In the genomic region with DNA sequence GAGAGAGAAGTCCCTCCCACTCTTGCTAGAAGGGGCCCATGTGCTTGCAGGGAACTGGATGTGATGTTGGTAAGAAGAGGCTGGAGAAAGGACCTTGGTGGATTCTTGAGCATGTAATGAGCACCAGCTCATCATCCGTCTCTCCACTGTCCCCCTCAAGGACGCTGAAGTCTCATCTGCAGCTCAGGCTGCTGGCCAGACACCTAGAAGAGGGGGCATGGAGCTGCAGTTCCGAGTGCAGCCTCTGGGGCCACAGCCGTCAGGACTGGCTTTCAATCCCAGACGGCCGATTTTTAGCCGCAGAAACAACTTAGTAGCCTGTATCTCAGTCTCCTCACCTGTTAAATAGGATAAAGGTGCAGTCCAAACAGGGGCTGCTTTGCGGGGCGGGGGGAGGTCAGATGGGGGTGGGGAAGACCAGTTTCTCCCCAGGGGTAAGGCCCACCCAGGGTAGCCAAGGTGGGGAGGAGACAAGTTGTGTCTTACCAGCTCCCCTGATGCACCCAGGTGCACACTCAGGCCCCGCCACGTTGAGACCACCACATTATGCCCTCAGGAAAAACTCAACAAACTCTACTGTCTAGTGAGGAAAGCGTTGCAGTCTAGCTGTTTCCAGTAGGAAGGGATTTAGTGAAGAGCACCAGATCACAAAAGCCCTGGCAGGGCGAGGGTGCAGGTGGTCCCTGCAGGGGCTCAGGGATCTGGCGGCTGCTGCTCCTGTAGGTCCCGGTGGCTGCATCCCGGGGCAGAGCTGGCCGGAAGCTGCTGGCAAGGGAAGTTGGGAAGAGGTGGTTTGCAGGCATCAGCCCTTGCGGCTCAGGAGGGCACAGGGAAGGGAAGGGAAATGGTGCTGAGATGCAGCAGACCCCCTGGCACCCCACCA, we compare ENCODE assay signal across 8 cellular contexts. TPM values are rescaled to one million over a fixed set of nuclear protein-coding genes. Genes with fewer than 3 reads are reported as not detected.
DNase-seq lines count a peak whose midpoint lies in the region; ATAC-seq and TF ChIP-seq lines count a peak whose summit lies in the region.

No MANE protein-coding gene starts in this region.

- no peak overlapping the region for H4K91ac ChIP-seq in mesenchymal stem cell (ENCODE audit: low read length)

- H3K27ac ChIP-seq in DOHH2 (ENCODE audit: low read depth, low read length) (no peak overlapping the region), VCaP (no peak overlapping the region), mesenchymal stem cell (ENCODE audit: low read length, poor library complexity, severe bottlenecking) (no peak overlapping the region), thyroid gland (no peak overlapping the region)

- no peaks in the 10 kb centered on the region for H3K79me2 ChIP-seq in DOHH2 (ENCODE audit: control insufficient read depth, low read length)

- no peak overlapping the region for H2BK12ac ChIP-seq in mesenchymal stem cell (ENCODE audit: low read length in 2 of 2)

- TF ChIP-seq RAD21 in Ishikawa (IDR thresholded peaks at IDR 0.05; ENCODE audit: low read depth), result peak; percentile 43

- peak; percentile 78 for DNase-seq in choroid plexus epithelial cell (ENCODE audit: low read depth)
- DNase-seq in mesenchymal stem cell, result peak; percentile 60
- peak; percentile 51 to 63 for DNase-seq in thyroid gland
- no peak for DNase-seq in NCI-H524 treated with DMSO at 0.1 percent for 48 hours (lab: John Stamatoyannopoulos, UW)

- no peak overlapping the region for H2AK5ac ChIP-seq in mesenchymal stem cell (ENCODE audit: low read length, severe bottlenecking)

- no peaks in the 10 kb centered on the region for H3K9me3 ChIP-seq in DOHH2 (ENCODE audit: control insufficient read depth, insufficient read depth, low read length)
- H3K9me3 ChIP-seq in mesenchymal stem cell (ENCODE audit: control insufficient read depth, low read length), result no peaks in the 10 kb centered on the region
- no peaks in the 10 kb centered on the region for H3K9me3 ChIP-seq in thyroid gland

- H3K9ac ChIP-seq in mesenchymal stem cell (ENCODE audit: low read length), result no peak overlapping the region

- H4K8ac ChIP-seq in mesenchymal stem cell (ENCODE audit: low read length), result no peak overlapping the region

- no peak overlapping the region for H2BK5ac ChIP-seq in mesenchymal stem cell (ENCODE audit: low read depth, low read length, poor library complexity, severe bottlenecking)

- no peak overlapping the region for H3K14ac ChIP-seq in mesenchymal stem cell (ENCODE audit: low read length in 2 of 2)

- no peak for ATAC-seq in HG03025 (IDR thresholded peaks at IDR 0.05; ENCODE audit: low FRiP score, unreplicated experiment)

- intact Hi-C loops in thyroid gland (cut with DNase I), result no loop called here

- no peaks in the 10 kb centered on the region for H3K79me1 ChIP-seq in mesenchymal stem cell (replicated peaks; ENCODE audit: low read length, poor library complexity, severe bottlenecking)

- TF ChIP-seq CTCF in DOHH2 (IDR thresholded peaks at IDR 0.05; ENCODE audit: low read depth, low read length, poor library complexity, severe bottlenecking) (peak; percentile 64), VCaP (conservative IDR thresholded peaks at IDR 0.05) (peak; percentile 76), choroid plexus epithelial cell (conservative IDR thresholded peaks at IDR 0.05; ENCODE audit: low read depth, low read length) (peak; percentile 85), thyroid gland (IDR thresholded peaks at IDR 0.05) (peak; percentile 22 to 80 (median 60))

- H3K4me2 ChIP-seq in DOHH2 (ENCODE audit: low read length) (no peak overlapping the region), mesenchymal stem cell (ENCODE audit: low read length, poor library complexity, severe bottlenecking) (no peak overlapping the region)

- H3K36me3 ChIP-seq in DOHH2 (ENCODE audit: control insufficient read depth, low read length) (no peaks in the 10 kb centered on the region), mesenchymal stem cell (ENCODE audit: control insufficient read depth in 1 of 2, insufficient read depth in 2 of 2, low read depth in 1 of 2, low read length in 2 of 2) (no peaks in the 10 kb centered on the region), thyroid gland (no peaks in the 10 kb centered on the region)

- no peaks in the 10 kb centered on the region for H3F3A ChIP-seq in DOHH2 (ENCODE audit: control insufficient read depth, insufficient read depth)

- H3K18ac ChIP-seq in mesenchymal stem cell (ENCODE audit: low read depth in 1 of 2, low read length in 2 of 2), result no peak overlapping the region

- H2BK120ac ChIP-seq in mesenchymal stem cell (ENCODE audit: low read depth, low read length), result no peak overlapping the region

- no peaks in the 10 kb centered on the region for H4K20me1 ChIP-seq in DOHH2 (ENCODE audit: control insufficient read depth, insufficient read depth, low read depth, low read length)

- no peak overlapping the region for H3K23ac ChIP-seq in mesenchymal stem cell (ENCODE audit: low read length in 2 of 2)

- H3K27me3 ChIP-seq in DOHH2 (ENCODE audit: control insufficient read depth, low read length) (no peaks in the 10 kb centered on the region), mesenchymal stem cell (ENCODE audit: control insufficient read depth in 1 of 2, insufficient read depth in 1 of 2, low read length in 2 of 2) (peaks cover 3 to 14% of the 10 kb centered on the region in 2 experiments), thyroid gland (no peaks in the 10 kb centered on the region)

- TF ChIP-seq POLR2A in thyroid gland (IDR thresholded peaks at IDR 0.05), result no peak

- no peak overlapping the region for H2AFZ ChIP-seq in mesenchymal stem cell (ENCODE audit: low read depth, low read length)

- WGBS in mesenchymal stem cell, result 37% methylated on average over 11 of the region's 18 CpGs
- WGBS in thyroid gland, 2 donors, result 33 to 39% methylated on average over 13 to 15 of the region's 18 CpGs

- H2BK15ac ChIP-seq in mesenchymal stem cell (ENCODE audit: low read depth, poor library complexity, severe bottlenecking), result no peak overlapping the region

- no peak overlapping the region for H3K4ac ChIP-seq in mesenchymal stem cell (ENCODE audit: low read depth in 1 of 2, low read length in 2 of 2)

- H3K4me1 ChIP-seq in DOHH2 (ENCODE audit: control insufficient read depth, low read length) (no peaks in the 10 kb centered on the region), mesenchymal stem cell (ENCODE audit: control insufficient read depth, insufficient read depth, low read depth, low read length) (peaks cover 35% of the 10 kb centered on the region), thyroid gland (peaks cover 0 to 4% of the 10 kb centered on the region in 2 donors)

- no peak for TF ChIP-seq EP300 in Ishikawa (IDR thresholded peaks at IDR 0.05; ENCODE audit: borderline replicate concordance)

- H3K4me3 ChIP-seq in DOHH2 (ENCODE audit: low read length), result no peak overlapping the region
- no peak overlapping the region for H3K4me3 ChIP-seq in choroid plexus epithelial cell (ENCODE audit: low read depth, low read length)
- H3K4me3 ChIP-seq in mesenchymal stem cell (ENCODE audit: insufficient read depth in 1 of 2, low read depth in 1 of 2, low read length in 2 of 2), result no peak overlapping the region
- no peak overlapping the region for H3K4me3 ChIP-seq in thyroid gland (replicated peaks in 1 of 3)

- no peaks in the 10 kb centered on the region for H3K9me2 ChIP-seq in DOHH2 (replicated peaks; ENCODE audit: control insufficient read depth, low read length)

TF ChIP-seq in Ishikawa, 13 proteins besides CTCF, POLR2A, EP300 and RAD21 (continues in another document):
- TF ChIP-seq TAF1 (IDR thresholded peaks at IDR 0.05; ENCODE audit: low read depth) (no peak), NFIC (IDR thresholded peaks at IDR 0.05) (no peak), ZBTB7A (IDR thresholded peaks at IDR 0.05; ENCODE audit: low read depth) (no peak), EGR1 (IDR thresholded peaks at IDR 0.05) (no peak), CREB1 (IDR thresholded peaks at IDR 0.05; ENCODE audit: low read depth) (no peak), CEBPB (IDR thresholded peaks at IDR 0.05) (no peak), FOXM1 (IDR thresholded peaks at IDR 0.05; ENCODE audit: borderline replicate concordance, low read depth) (no peak), TCF12 (IDR thresholded peaks at IDR 0.05; ENCODE audit: low read depth) (no peak), TEAD4 (IDR thresholded peaks at IDR 0.05) (no peak)
- TF ChIP-seq, protein P1, sequence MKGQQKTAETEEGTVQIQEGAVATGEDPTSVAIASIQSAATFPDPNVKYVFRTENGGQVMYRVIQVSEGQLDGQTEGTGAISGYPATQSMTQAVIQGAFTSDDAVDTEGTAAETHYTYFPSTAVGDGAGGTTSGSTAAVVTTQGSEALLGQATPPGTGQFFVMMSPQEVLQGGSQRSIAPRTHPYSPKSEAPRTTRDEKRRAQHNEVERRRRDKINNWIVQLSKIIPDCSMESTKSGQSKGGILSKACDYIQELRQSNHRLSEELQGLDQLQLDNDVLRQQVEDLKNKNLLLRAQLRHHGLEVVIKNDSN (IDR thresholded peaks at IDR 0.05), result no peak
- TF ChIP-seq, protein P2, sequence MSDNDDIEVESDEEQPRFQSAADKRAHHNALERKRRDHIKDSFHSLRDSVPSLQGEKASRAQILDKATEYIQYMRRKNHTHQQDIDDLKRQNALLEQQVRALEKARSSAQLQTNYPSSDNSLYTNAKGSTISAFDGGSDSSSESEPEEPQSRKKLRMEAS (IDR thresholded peaks at IDR 0.05), result no peak

RNA-seq across cellular contexts. Expression of a gene that starts 29.5 kb away (rescaled TPM):
- 11.6 TPM for polyA plus RNA-seq in mesenchymal stem cell (2013, experiment 1 of 2)
- polyA plus RNA-seq in mesenchymal stem cell (2013, experiment 2 of 2), result 12.2 TPM
- 10 to 100 TPM; 25.1 to 40.9 (median 34.4) TPM for total RNA-seq in thyroid gland

RNA-seq across cellular contexts. Expression of a gene that starts 43.6 kb away (rescaled TPM):
- 11.2 TPM for polyA plus RNA-seq in mesenchymal stem cell (2013, experiment 1 of 2)
- polyA plus RNA-seq in mesenchymal stem cell (2013, experiment 2 of 2), result 11.4 TPM
- total RNA-seq in thyroid gland, result 10 to 100 TPM; 28.1 to 60.4 (median 32.7) TPM
